In the genomic region with DNA sequence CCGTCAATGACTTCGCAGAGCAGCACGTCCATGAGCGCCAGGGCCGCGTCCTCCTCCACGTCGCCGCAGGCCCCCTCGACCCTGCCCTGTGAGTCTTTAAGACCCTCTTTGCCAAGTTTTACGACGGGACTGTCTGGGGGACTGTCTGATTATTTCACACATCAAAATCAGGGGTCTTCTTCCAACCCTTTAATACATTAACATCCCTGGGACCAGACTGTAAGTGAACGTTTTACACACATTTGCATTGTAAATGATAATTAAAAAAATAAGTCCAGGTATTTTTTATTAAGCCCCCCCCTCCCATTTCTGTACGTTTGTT, we compare ENCODE assay signal across 14 cellular contexts. TPM values are rescaled to one million over a fixed set of nuclear protein-coding genes. Genes with fewer than 3 reads are reported as not detected.
DNase-seq lines count a peak whose midpoint lies in the region; ATAC-seq lines count a peak whose summit lies in the region.
"Had no signal": no experiment of that assay in that cellular context is flagged by ENCODE, and none has a peak within 500 bp of the region (broad histone marks: within the 10 kb centered on the region; RNA-seq: fewer than 3 reads in every experiment).

No MANE protein-coding gene starts in this region.

- H3K9me3 Mint-ChIP-seq in activated T-cell treated with anti-CD3 and anti-CD28 coated beads, Interleukin-2, amount 50 U/mL, for 72 hours: peaks cover 2 to 12% of the 10 kb centered on the region in 2 donors
- H3K9me3 Mint-ChIP-seq in activated T-cell treated with anti-CD3 and anti-CD28 coated beads, Interleukin-2, amount 50 U/mL, for 4 hours: no peaks in the 10 kb centered on the region
- peaks cover 16% of the 10 kb centered on the region for H3K9me3 Mint-ChIP-seq in activated naive CD8-positive, alpha-beta T cell treated with anti-CD3 and anti-CD28 coated beads for 36 hours
- peaks cover 9 to 12% of the 10 kb centered on the region in 2 donors for H3K9me3 Mint-ChIP-seq in stimulated activated naive B cell treated with anti-CD40 and anti-IgM and Interleukin-4, amounts not matched to agents 10 μg/mL and 1 μg/mL and 100 μg/mL, for 72 hours

- peaks cover 1% of the 10 kb centered on the region; the same call in 1 of the 2 replicates for H3K4me1 ChIP-seq in iPS DF 6.9 (ENCODE audit: control insufficient read depth, insufficient read depth, low read length)
- H3K4me1 ChIP-seq: BLaER1 had no signal

- peak overlapping the region; percentile 75 for H3K27ac Mint-ChIP-seq in activated T-cell treated with anti-CD3 and anti-CD28 coated beads, Interleukin-2, amount 50 U/mL, for 72 hours
- no peak overlapping the region for H3K27ac Mint-ChIP-seq in activated naive CD8-positive, alpha-beta T cell treated with anti-CD3 and anti-CD28 coated beads for 36 hours
- H3K27ac Mint-ChIP-seq in stimulated activated naive B cell treated with anti-CD40 and anti-IgM and Interleukin-4, amounts not matched to agents 10 μg/mL and 1 μg/mL and 100 μg/mL, for 72 hours: peak overlapping the region; percentile 92

- peaks cover 6 to 12% of the 10 kb centered on the region in 2 donors for H3K36me3 Mint-ChIP-seq in activated T-cell treated with anti-CD3 and anti-CD28 coated beads, Interleukin-2, amount 50 U/mL, for 72 hours (ENCODE audit: insufficient read depth in 2 of 2)
- H3K36me3 Mint-ChIP-seq in activated T-cell treated with anti-CD3 and anti-CD28 coated beads, Interleukin-2, amount 50 U/mL, for 4 hours (ENCODE audit: insufficient read depth): peaks cover 2% of the 10 kb centered on the region
- peaks cover 10% of the 10 kb centered on the region for H3K36me3 Mint-ChIP-seq in activated naive CD8-positive, alpha-beta T cell treated with anti-CD3 and anti-CD28 coated beads for 36 hours
- H3K36me3 Mint-ChIP-seq in stimulated activated naive B cell treated with anti-CD40 and anti-IgM and Interleukin-4, amounts not matched to agents 10 μg/mL and 1 μg/mL and 100 μg/mL, for 72 hours: peaks cover 10 to 22% of the 10 kb centered on the region in 2 donors

- H3K27ac ChIP-seq in iPS DF 6.9 (ENCODE audit: low read length): no peak overlapping the region
- H3K27ac ChIP-seq: BLaER1, coronary artery, KMS-11 had no signal

- WGBS in iPS DF 6.9 (ENCODE audit: insufficient coverage, insufficient read length): no CpG with 5 or more reads among the region's 14 CpGs

- no peaks in the 10 kb centered on the region for H3K36me3 ChIP-seq in iPS DF 6.9 (ENCODE audit: control insufficient read depth, insufficient read depth, low read length)
- H3K36me3 ChIP-seq: BLaER1 had no signal

- H3K27me3 Mint-ChIP-seq in activated T-cell treated with anti-CD3 and anti-CD28 coated beads, Interleukin-2, amount 50 U/mL, for 72 hours (ENCODE audit: low read depth): peaks cover 65% of the 10 kb centered on the region
- H3K27me3 Mint-ChIP-seq in activated T-cell treated with anti-CD3 and anti-CD28 coated beads, Interleukin-2, amount 50 U/mL, for 4 hours (ENCODE audit: low read depth): peaks cover 57% of the 10 kb centered on the region
- H3K27me3 Mint-ChIP-seq in activated naive CD8-positive, alpha-beta T cell treated with anti-CD3 and anti-CD28 coated beads for 36 hours: peaks cover 88% of the 10 kb centered on the region
- peaks cover 67 to 75% of the 10 kb centered on the region in 2 donors for H3K27me3 Mint-ChIP-seq in stimulated activated naive B cell treated with anti-CD40 and anti-IgM and Interleukin-4, amounts not matched to agents 10 μg/mL and 1 μg/mL and 100 μg/mL, for 72 hours

- peaks cover 47% of the 10 kb centered on the region for H3K27me3 ChIP-seq in iPS DF 6.9 (ENCODE audit: control insufficient read depth, insufficient read depth, low read length)

- peaks cover 17% of the 10 kb centered on the region for H3K4me1 Mint-ChIP-seq in activated T-cell treated with anti-CD3 and anti-CD28 coated beads, Interleukin-2, amount 50 U/mL, for 72 hours (ENCODE audit: low read depth)
- H3K4me1 Mint-ChIP-seq in activated T-cell treated with anti-CD3 and anti-CD28 coated beads, Interleukin-2, amount 50 U/mL, for 4 hours (ENCODE audit: low read depth): peaks cover 7% of the 10 kb centered on the region
- H3K4me1 Mint-ChIP-seq in activated naive CD8-positive, alpha-beta T cell treated with anti-CD3 and anti-CD28 coated beads for 36 hours: peaks cover 9% of the 10 kb centered on the region
- peaks cover 19 to 23% of the 10 kb centered on the region in 2 donors for H3K4me1 Mint-ChIP-seq in stimulated activated naive B cell treated with anti-CD40 and anti-IgM and Interleukin-4, amounts not matched to agents 10 μg/mL and 1 μg/mL and 100 μg/mL, for 72 hours

- H3K4me3 Mint-ChIP-seq in activated T-cell treated with anti-CD3 and anti-CD28 coated beads, Interleukin-2, amount 50 U/mL, for 72 hours: peak overlapping the region; percentile 40 to 55
- no peak overlapping the region for H3K4me3 Mint-ChIP-seq in activated T-cell treated with anti-CD3 and anti-CD28 coated beads, Interleukin-2, amount 50 U/mL, for 4 hours
- peak overlapping the region; percentile 11 for H3K4me3 Mint-ChIP-seq in activated naive CD8-positive, alpha-beta T cell treated with anti-CD3 and anti-CD28 coated beads for 36 hours
- H3K4me3 Mint-ChIP-seq in stimulated activated naive B cell treated with anti-CD40 and anti-IgM and Interleukin-4, amounts not matched to agents 10 μg/mL and 1 μg/mL and 100 μg/mL, for 72 hours: peak overlapping the region; percentile 65 to 72

- no peak for DNase-seq in activated T-cell treated with anti-CD3 and anti-CD28 coated beads, Interleukin-2, amount 50 U/mL, for 72 hours
- DNase-seq in activated T-cell treated with anti-CD3 and anti-CD28 coated beads, Interleukin-2, amount 50 U/mL, for 4 hours: no peak
- DNase-seq in activated naive CD8-positive, alpha-beta T cell treated with anti-CD3 and anti-CD28 coated beads for 36 hours: no peak
- DNase-seq in iPS DF 6.9 (ENCODE audit: low read depth, low spot score) (no peak), NCI-H510A treated with DMSO at 0.1 percent for 48 hours (lab: John Stamatoyannopoulos, UW) (no peak), HCEC 1CT (no peak)
- DNase-seq in stimulated activated naive B cell treated with anti-CD40 and anti-IgM and Interleukin-4, amounts not matched to agents 10 μg/mL and 1 μg/mL and 100 μg/mL, for 72 hours: no peak
- DNase-seq: NCI-H526 had no signal

- ATAC-seq in activated T-cell treated with anti-CD3 and anti-CD28 coated beads, Interleukin-2, amount 50 U/mL, for 72 hours (replicated peaks in 1 of 2): no peak
- no peak for ATAC-seq in activated T-cell treated with anti-CD3 and anti-CD28 coated beads, Interleukin-2, amount 50 U/mL, for 4 hours
- ATAC-seq in stimulated activated naive B cell treated with anti-CD40 and anti-IgM and Interleukin-4, amounts not matched to agents 10 μg/mL and 1 μg/mL and 100 μg/mL, for 72 hours (replicated peaks): no peak
- no peak for ATAC-seq in GM21786 (IDR thresholded peaks at IDR 0.05; ENCODE audit: unreplicated experiment)

- peak overlapping the region; percentile 7; the same call in 1 of the 2 replicates for H3K4me3 ChIP-seq in iPS DF 6.9 (ENCODE audit: low read length)
- H3K4me3 ChIP-seq: BLaER1 had no signal

- no peaks in the 10 kb centered on the region for H3K9me3 ChIP-seq in iPS DF 6.9 (ENCODE audit: control insufficient read depth, insufficient read depth, low read length)

RNA-seq across cellular contexts. Expression of gene FOXG1, which starts 1.9 kb away (rescaled TPM):
- total RNA-seq in activated T-cell treated with anti-CD3 and anti-CD28 coated beads, Interleukin-2, amount 50 U/mL, for 72 hours: not detected
- total RNA-seq in activated T-cell treated with anti-CD3 and anti-CD28 coated beads, Interleukin-2, amount 50 U/mL, for 4 hours: not detected
- not detected for total RNA-seq in activated naive CD8-positive, alpha-beta T cell treated with anti-CD3 and anti-CD28 coated beads for 36 hours
- total RNA-seq: activated CD8-positive, alpha-beta memory T cell treated with anti-CD3 and anti-CD28 coated beads for 36 hours; mononuclear cell had no signal
